Comparison of ENCODE assay signal across 1 cellular context in genomic region chr6:111794716-111795452, GRCh38.
TF ChIP-seq lines count a peak whose summit lies in the region.

No MANE protein-coding gene starts in this region.

TF ChIP-seq in GM23338, 12 proteins besides CTCF, POLR2A, EP300 and RAD21 (continued from another document):
- TF ChIP-seq ZNF462 (CRISPR knock-in tag; IDR thresholded peaks at IDR 0.05), result no peak
- TF ChIP-seq CREB1 (CRISPR knock-in tag; IDR thresholded peaks at IDR 0.05; ENCODE audit: low read depth), result no peak
- no peak for TF ChIP-seq EZH2 (IDR thresholded peaks at IDR 0.05; ENCODE audit: low read depth, unreplicated experiment)
- TF ChIP-seq NANOG (IDR thresholded peaks at IDR 0.05; ENCODE audit: borderline replicate concordance), result no peak
- TF ChIP-seq, protein P1, sequence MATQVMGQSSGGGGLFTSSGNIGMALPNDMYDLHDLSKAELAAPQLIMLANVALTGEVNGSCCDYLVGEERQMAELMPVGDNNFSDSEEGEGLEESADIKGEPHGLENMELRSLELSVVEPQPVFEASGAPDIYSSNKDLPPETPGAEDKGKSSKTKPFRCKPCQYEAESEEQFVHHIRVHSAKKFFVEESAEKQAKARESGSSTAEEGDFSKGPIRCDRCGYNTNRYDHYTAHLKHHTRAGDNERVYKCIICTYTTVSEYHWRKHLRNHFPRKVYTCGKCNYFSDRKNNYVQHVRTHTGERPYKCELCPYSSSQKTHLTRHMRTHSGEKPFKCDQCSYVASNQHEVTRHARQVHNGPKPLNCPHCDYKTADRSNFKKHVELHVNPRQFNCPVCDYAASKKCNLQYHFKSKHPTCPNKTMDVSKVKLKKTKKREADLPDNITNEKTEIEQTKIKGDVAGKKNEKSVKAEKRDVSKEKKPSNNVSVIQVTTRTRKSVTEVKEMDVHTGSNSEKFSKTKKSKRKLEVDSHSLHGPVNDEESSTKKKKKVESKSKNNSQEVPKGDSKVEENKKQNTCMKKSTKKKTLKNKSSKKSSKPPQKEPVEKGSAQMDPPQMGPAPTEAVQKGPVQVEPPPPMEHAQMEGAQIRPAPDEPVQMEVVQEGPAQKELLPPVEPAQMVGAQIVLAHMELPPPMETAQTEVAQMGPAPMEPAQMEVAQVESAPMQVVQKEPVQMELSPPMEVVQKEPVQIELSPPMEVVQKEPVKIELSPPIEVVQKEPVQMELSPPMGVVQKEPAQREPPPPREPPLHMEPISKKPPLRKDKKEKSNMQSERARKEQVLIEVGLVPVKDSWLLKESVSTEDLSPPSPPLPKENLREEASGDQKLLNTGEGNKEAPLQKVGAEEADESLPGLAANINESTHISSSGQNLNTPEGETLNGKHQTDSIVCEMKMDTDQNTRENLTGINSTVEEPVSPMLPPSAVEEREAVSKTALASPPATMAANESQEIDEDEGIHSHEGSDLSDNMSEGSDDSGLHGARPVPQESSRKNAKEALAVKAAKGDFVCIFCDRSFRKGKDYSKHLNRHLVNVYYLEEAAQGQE (IDR thresholded peaks at IDR 0.05; ENCODE audit: unreplicated experiment), result no peak
